In genomic region chr11:115170133-115170815, GRCh38 we compare ENCODE assay signal across 1 cellular context.
TF ChIP-seq lines count a peak whose summit lies in the region.

No MANE protein-coding gene starts in this region.

TF ChIP-seq in K562, 482 proteins besides CTCF, POLR2A, EP300 and RAD21 (continued from another document):
- TF ChIP-seq E2F1 (CRISPR knock-in tag; IDR thresholded peaks at IDR 0.05) (no peak), ZNF586 (CRISPR knock-in tag; conservative IDR thresholded peaks at IDR 0.05) (no peak), HNRNPK (IDR thresholded peaks at IDR 0.05; ENCODE audit: low read depth, low read length, poor library complexity, severe bottlenecking) (no peak), MEIS2 (IDR thresholded peaks at IDR 0.05; ENCODE audit: partially characterized antibody) (no peak), ZBTB8A (IDR thresholded peaks at IDR 0.05; ENCODE audit: partially characterized antibody) (no peak)
- TF ChIP-seq, protein P1, sequence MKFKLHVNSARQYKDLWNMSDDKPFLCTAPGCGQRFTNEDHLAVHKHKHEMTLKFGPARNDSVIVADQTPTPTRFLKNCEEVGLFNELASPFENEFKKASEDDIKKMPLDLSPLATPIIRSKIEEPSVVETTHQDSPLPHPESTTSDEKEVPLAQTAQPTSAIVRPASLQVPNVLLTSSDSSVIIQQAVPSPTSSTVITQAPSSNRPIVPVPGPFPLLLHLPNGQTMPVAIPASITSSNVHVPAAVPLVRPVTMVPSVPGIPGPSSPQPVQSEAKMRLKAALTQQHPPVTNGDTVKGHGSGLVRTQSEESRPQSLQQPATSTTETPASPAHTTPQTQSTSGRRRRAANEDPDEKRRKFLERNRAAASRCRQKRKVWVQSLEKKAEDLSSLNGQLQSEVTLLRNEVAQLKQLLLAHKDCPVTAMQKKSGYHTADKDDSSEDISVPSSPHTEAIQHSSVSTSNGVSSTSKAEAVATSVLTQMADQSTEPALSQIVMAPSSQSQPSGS (CRISPR knock-in tag; IDR thresholded peaks at IDR 0.05), result no peak
- TF ChIP-seq, protein P2, sequence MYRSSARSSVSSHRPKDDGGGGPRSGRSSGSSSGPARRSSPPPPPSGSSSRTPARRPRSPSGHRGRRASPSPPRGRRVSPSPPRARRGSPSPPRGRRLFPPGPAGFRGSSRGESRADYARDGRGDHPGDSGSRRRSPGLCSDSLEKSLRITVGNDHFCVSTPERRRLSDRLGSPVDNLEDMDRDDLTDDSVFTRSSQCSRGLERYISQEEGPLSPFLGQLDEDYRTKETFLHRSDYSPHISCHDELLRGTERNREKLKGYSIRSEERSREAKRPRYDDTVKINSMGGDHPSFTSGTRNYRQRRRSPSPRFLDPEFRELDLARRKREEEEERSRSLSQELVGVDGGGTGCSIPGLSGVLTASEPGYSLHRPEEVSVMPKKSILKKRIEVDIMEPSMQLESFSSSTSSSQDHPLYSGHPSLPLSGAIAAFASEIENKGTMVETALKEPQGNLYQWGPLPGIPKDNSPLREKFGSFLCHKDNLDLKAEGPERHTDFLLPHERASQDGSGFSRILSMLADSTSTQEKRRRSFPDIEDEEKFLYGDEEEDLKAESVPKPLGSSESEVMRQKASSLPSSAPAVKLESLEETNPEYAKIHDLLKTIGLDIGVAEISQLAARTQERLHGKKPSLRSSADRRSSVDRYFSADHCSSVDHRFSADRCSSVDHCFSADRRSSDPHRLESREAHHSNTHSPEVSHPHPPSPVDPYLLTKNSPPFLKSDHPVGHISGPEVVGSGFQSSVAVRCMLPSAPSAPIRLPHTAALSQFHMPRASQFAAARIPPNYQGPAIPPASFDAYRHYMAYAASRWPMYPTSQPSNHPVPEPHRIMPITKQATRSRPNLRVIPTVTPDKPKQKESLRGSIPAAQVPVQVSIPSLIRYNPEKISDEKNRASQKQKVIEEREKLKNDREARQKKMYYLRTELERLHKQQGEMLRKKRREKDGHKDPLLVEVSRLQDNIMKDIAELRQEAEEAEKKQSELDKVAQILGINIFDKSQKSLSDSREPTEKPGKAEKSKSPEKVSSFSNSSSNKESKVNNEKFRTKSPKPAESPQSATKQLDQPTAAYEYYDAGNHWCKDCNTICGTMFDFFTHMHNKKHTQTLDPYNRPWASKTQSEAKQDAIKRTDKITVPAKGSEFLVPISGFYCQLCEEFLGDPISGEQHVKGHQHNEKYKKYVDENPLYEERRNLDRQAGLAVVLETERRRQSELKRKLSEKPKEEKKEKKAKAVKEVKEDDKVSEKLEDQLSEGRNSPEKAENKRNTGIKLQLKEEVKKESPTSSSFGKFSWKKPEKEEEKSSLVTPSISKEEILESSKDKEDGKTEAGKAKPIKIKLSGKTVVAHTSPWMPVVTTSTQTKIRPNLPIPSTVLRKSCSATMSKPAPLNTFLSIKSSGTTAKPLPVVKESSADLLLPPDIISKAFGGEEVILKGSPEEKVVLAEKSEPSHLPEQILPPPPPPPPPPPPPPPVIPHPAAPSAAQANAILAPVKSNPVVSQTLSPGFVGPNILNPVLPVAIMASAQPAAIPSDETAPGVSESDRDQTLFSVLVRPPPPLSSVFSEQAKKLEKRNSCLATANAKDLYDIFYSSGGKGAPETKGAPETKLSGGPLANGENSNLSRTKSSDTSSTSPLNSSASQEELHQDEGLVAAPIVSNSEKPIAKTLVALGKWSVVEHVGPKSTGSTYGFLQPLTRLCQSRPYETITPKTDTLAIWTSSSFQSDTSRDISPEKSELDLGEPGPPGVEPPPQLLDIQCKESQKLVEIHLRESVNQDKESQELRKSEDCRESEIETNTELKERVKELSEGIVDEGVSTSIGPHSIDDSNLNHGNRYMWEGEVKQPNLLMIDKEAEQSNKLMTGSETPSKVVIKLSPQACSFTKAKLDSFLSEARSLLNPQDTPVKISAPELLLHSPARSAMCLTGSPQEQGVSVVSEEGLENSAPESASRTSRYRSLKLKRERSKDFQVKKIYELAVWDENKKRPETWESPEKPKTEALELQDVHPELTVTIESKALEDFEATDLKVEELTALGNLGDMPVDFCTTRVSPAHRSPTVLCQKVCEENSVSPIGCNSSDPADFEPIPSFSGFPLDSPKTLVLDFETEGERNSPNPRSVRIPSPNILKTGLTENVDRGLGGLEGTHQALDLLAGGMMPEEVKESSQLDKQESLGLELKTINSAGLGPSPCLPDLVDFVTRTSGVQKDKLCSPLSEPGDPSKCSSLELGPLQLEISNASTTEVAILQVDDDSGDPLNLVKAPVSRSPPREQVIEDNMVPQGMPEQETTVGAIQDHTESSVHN (IDR thresholded peaks at IDR 0.05; ENCODE audit: borderline replicate concordance in 1 of 2, low read depth in 1 of 2), result no peak
TF ChIP-seq in K562: peak in this region for 0.
